17 cellular contexts compared by ENCODE assay signal in genomic region chr4:7382634-7383014, GRCh38. TPM values are rescaled to one million over a fixed set of nuclear protein-coding genes. Genes with fewer than 3 reads are reported as not detected.
"Had no signal": no experiment of that assay in that cellular context is flagged by ENCODE, and none has a peak within 500 bp of the region (broad histone marks: within the 10 kb centered on the region; RNA-seq: fewer than 3 reads in every experiment).

No MANE protein-coding gene starts in this region.

- H3K9me3 Mint-ChIP-seq: activated naive CD4-positive, alpha-beta T cell treated with anti-CD3 and anti-CD28 coated beads, Interleukin-2, amount 50 U/mL, for 24 hours; type B pancreatic cell had no signal

- H3K4me1 Mint-ChIP-seq: activated naive CD4-positive, alpha-beta T cell treated with anti-CD3 and anti-CD28 coated beads, Interleukin-2, amount 50 U/mL, for 24 hours; naive thymus-derived CD4-positive, alpha-beta T cell; stimulated activated memory B cell treated with anti-CD40 and anti-IgM and Interleukin-4, amounts not matched to agents 10 μg/mL and 1 μg/mL and 100 μg/mL, for 72 hours had no signal

- ATAC-seq: activated T-helper 17 cell treated with anti-CD3 and anti-CD28 coated beads, Interleukin-2, amount 50 U/mL, for 72 hours; body of pancreas; gastrocnemius medialis; heart left ventricle; naive thymus-derived CD4-positive, alpha-beta T cell; stimulated activated memory B cell treated with anti-CD40 and anti-IgM and Interleukin-4, amounts not matched to agents 10 μg/mL and 1 μg/mL and 100 μg/mL, for 72 hours had no signal

- H3K4me3 ChIP-seq: body of pancreas, gastrocnemius medialis, heart left ventricle, lung had no signal

- H3K27ac Mint-ChIP-seq: activated naive CD4-positive, alpha-beta T cell treated with anti-CD3 and anti-CD28 coated beads, Interleukin-2, amount 50 U/mL, for 24 hours; activated T-helper 17 cell treated with anti-CD3 and anti-CD28 coated beads, Interleukin-2, amount 50 U/mL, for 72 hours; naive thymus-derived CD4-positive, alpha-beta T cell; stimulated activated memory B cell treated with anti-CD40 and anti-IgM and Interleukin-4, amounts not matched to agents 10 μg/mL and 1 μg/mL and 100 μg/mL, for 72 hours; type B pancreatic cell had no signal

- DNase-seq: activated CD4-positive, alpha-beta T cell treated with anti-CD3 and anti-CD28 coated beads for 1 hour; activated CD4-positive, alpha-beta T cell treated with anti-CD3 and anti-CD28 coated beads, Interleukin-2, amount 50 U/mL, for 4 hours; dermis blood vessel endothelial cell; erythroblast; gastrocnemius medialis; naive thymus-derived CD4-positive, alpha-beta T cell; occipital lobe; T-helper 9 cell had no signal

- H3K4me3 Mint-ChIP-seq: activated naive CD4-positive, alpha-beta T cell treated with anti-CD3 and anti-CD28 coated beads, Interleukin-2, amount 50 U/mL, for 24 hours; activated T-helper 17 cell treated with anti-CD3 and anti-CD28 coated beads, Interleukin-2, amount 50 U/mL, for 72 hours; naive thymus-derived CD4-positive, alpha-beta T cell; stimulated activated memory B cell treated with anti-CD40 and anti-IgM and Interleukin-4, amounts not matched to agents 10 μg/mL and 1 μg/mL and 100 μg/mL, for 72 hours; type B pancreatic cell had no signal

- H3K27ac ChIP-seq: body of pancreas, gastrocnemius medialis, heart left ventricle had no signal

- H3K27me3 Mint-ChIP-seq: type B pancreatic cell had no signal

- H3K27me3 ChIP-seq: body of pancreas had no signal

- H3K36me3 ChIP-seq: gastrocnemius medialis, heart left ventricle had no signal

- H3K36me3 Mint-ChIP-seq: activated naive CD4-positive, alpha-beta T cell treated with anti-CD3 and anti-CD28 coated beads, Interleukin-2, amount 50 U/mL, for 24 hours; naive thymus-derived CD4-positive, alpha-beta T cell; stimulated activated memory B cell treated with anti-CD40 and anti-IgM and Interleukin-4, amounts not matched to agents 10 μg/mL and 1 μg/mL and 100 μg/mL, for 72 hours; type B pancreatic cell had no signal

RNA-seq across cellular contexts. Expression of gene PSAPL1, which starts 52.1 kb away (rescaled TPM):
- total RNA-seq: activated T-helper 17 cell treated with anti-CD3 and anti-CD28 coated beads, Interleukin-2, amount 50 U/mL, for 72 hours; dermis blood vessel endothelial cell; gastrocnemius medialis; naive thymus-derived CD4-positive, alpha-beta T cell; occipital lobe; pulmonary artery endothelial cell; SK-MEL-5 had no signal
- polyA plus RNA-seq: heart left ventricle; naive thymus-derived CD4-positive, alpha-beta T cell had no signal
